ENCODE assay signal across 11 cellular contexts in the genomic region with DNA sequence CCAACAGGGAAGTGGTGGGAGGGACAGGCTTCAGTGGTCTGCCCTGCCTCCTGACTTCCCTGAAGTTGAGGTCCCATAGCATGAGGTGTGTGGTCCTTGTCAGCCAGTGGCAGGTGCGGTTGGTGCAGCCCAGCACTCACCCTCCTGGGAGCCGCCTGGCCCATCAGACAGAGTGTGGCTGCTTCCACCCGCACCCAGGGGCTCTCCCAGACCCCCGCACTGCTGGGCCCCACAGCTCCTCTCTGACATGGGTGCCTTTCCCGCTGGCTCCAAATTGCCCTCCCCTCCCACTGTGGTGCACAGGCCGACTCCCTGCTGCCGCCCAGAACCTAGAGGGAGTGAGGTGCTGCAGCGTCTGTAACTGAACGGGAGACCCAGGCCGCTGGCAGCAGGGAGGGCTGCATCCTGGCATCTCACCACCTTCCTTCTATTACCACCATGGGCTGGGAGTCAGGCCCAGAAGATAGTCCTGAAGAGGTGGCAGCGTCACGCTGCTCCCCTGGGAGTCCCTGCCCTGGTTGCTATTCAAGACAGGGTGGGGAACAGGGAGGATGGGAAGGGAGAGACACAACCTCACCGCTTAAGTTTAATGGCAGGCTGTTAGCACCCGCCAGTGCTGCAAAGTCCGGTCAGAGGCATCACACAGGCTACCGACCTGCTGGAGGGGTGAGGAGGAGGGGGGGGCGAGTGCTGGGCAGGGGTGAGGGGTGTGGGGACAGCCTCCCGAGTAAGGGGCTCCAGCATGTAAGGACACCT.
"Had no signal": no experiment of that assay in that cellular context is flagged by ENCODE, and none has a peak within 500 bp of the region (broad histone marks: within the 10 kb centered on the region; RNA-seq: fewer than 3 reads in every experiment).

No MANE protein-coding gene starts in this region.

- H3K27me3 Mint-ChIP-seq: activated CD4-positive, alpha-beta T cell treated with anti-CD3 and anti-CD28 coated beads, Interleukin-2, amount 10 ng/mL, durations not matched to agents 24 days and 14 days had no signal

- H3K9me3 ChIP-seq: colonic mucosa, heart left ventricle, left ventricle myocardium inferior, stomach had no signal

- H3K9me3 Mint-ChIP-seq: activated B cell treated with CpG ODN at 0.5 μM for 24 hours; activated CD4-positive, alpha-beta T cell treated with anti-CD3 and anti-CD28 coated beads, Interleukin-2, amount 10 ng/mL, durations not matched to agents 24 days and 14 days had no signal

- H3K4me1 Mint-ChIP-seq: activated B cell treated with CpG ODN at 0.5 μM for 24 hours; activated CD4-positive, alpha-beta T cell treated with anti-CD3 and anti-CD28 coated beads, Interleukin-2, amount 10 ng/mL, durations not matched to agents 24 days and 14 days had no signal

- H3K4me1 ChIP-seq: colonic mucosa had no signal

- H3K4me3 ChIP-seq: colonic mucosa, heart left ventricle, left ventricle myocardium inferior, stomach had no signal

- H3K27ac Mint-ChIP-seq: activated B cell treated with CpG ODN at 0.5 μM for 24 hours; activated CD4-positive, alpha-beta T cell treated with anti-CD3 and anti-CD28 coated beads, Interleukin-2, amount 10 ng/mL, durations not matched to agents 24 days and 14 days had no signal

- ATAC-seq: heart left ventricle, right cardiac atrium had no signal

- H3K36me3 ChIP-seq: colonic mucosa, heart left ventricle, left ventricle myocardium inferior, stomach had no signal

- H3K27ac ChIP-seq: colonic mucosa, heart left ventricle, left ventricle myocardium inferior, stomach had no signal

- H3K4me3 Mint-ChIP-seq: activated B cell treated with CpG ODN at 0.5 μM for 24 hours; activated CD4-positive, alpha-beta T cell treated with anti-CD3 and anti-CD28 coated beads, Interleukin-2, amount 10 ng/mL, durations not matched to agents 24 days and 14 days had no signal

- H3K27me3 ChIP-seq: colonic mucosa had no signal

- DNase-seq: activated B cell treated with CpG ODN at 0.5 μM for 24 hours; activated CD4-positive, alpha-beta T cell treated with anti-CD3 and anti-CD28 coated beads, Interleukin-2, amount 10 ng/mL, durations not matched to agents 24 days and 14 days; activated CD8-positive, alpha-beta memory T cell treated with anti-CD3 and anti-CD28 coated beads for 24 hours; activated naive CD4-positive, alpha-beta T cell treated with Interleukin-2 at 50 U/mL for 16 hours; effector CD4-positive, alpha-beta T cell; heart left ventricle; left ventricle myocardium inferior; posterior cingulate gyrus; right cardiac atrium had no signal
